2 cellular contexts compared by ENCODE assay signal in genomic region chr10:86755740-86756510, GRCh38.
TF ChIP-seq lines count a peak whose summit lies in the region.

No MANE protein-coding gene starts in this region.

TF ChIP-seq in HEK293, 187 proteins besides CTCF, POLR2A, EP300 and RAD21 (continued from another document and continues in another):
- TF ChIP-seq ZBTB6 (tag by site-specific recombination; IDR thresholded peaks at IDR 0.05) (peak; percentile 94), ZNF341 (tag by site-specific recombination; IDR thresholded peaks at IDR 0.05; ENCODE audit: low read depth) (peak; percentile 68), ZNF132 (tag by site-specific recombination; IDR thresholded peaks at IDR 0.05; ENCODE audit: borderline replicate concordance) (no peak), SP7 (tag by site-specific recombination; IDR thresholded peaks at IDR 0.05) (peak; percentile 80), ZNF843 (tag by site-specific recombination; IDR thresholded peaks at IDR 0.05) (0 out of 2 replicates have a peak, but pooled peaks have one; percentile 46), ZNF398 (tag by site-specific recombination; IDR thresholded peaks at IDR 0.05) (peak; percentile 31), ZNF391 (tag by site-specific recombination; IDR thresholded peaks at IDR 0.05; ENCODE audit: borderline replicate concordance, low read depth) (0 out of 2 replicates have a peak, but pooled peaks have one; percentile 41), ZNF692 (tag by site-specific recombination; IDR thresholded peaks at IDR 0.05) (peak; percentile 85), ZSCAN30 (tag by site-specific recombination; IDR thresholded peaks at IDR 0.05) (peak; percentile 91), REST (tag by site-specific recombination; IDR thresholded peaks at IDR 0.05) (peak; percentile 46), KLF10 (tag by site-specific recombination; IDR thresholded peaks at IDR 0.05) (peak; percentile 40; the same call in 1 of the 2 replicates), FEZF1 (tag by site-specific recombination; IDR thresholded peaks at IDR 0.05) (no peak), KLF16 (tag by site-specific recombination; IDR thresholded peaks at IDR 0.05) (peak; percentile 32; the same call in 1 of the 2 replicates), ZBTB26 (tag by site-specific recombination; optimal IDR thresholded peaks at IDR 0.05) (peak; percentile 90), ZNF629 (tag by site-specific recombination; IDR thresholded peaks at IDR 0.05) (peak; percentile 62), YY1 (tag by site-specific recombination; IDR thresholded peaks at IDR 0.05) (peak; percentile 42), ZNF610 (tag by site-specific recombination; IDR thresholded peaks at IDR 0.05; ENCODE audit: borderline replicate concordance) (peak; percentile 99), ZNF555 (tag by site-specific recombination; conservative IDR thresholded peaks at IDR 0.05) (no peak), ZNF621 (tag by site-specific recombination; IDR thresholded peaks at IDR 0.05) (no peak), ZNF670 (tag by site-specific recombination; IDR thresholded peaks at IDR 0.05; ENCODE audit: low read depth) (no peak), OSR2 (tag by site-specific recombination; IDR thresholded peaks at IDR 0.05) (peak; percentile 45; the same call in 1 of the 2 replicates)

TF ChIP-seq in SK-N-SH, 30 proteins besides CTCF, POLR2A, EP300 and RAD21 (continued from another document):
- TF ChIP-seq MXI1 (IDR thresholded peaks at IDR 0.05; ENCODE audit: low read depth, low read length) (peak; percentile 45), GATA2 (CRISPR knock-in tag; IDR thresholded peaks at IDR 0.05) (no peak), SIN3A (IDR thresholded peaks at IDR 0.05; ENCODE audit: borderline replicate concordance, low read depth, low read length) (peak; percentile 20; the same call in 1 of the 2 replicates), NRF1 (IDR thresholded peaks at IDR 0.05; ENCODE audit: low read depth, low read length) (peak; percentile 50; the same call in 1 of the 2 replicates), IRF3 (IDR thresholded peaks at IDR 0.05; ENCODE audit: low read depth, low read length) (no peak), TCF12 (IDR thresholded peaks at IDR 0.05) (no peak), ZBTB33 (IDR thresholded peaks at IDR 0.05; ENCODE audit: borderline replicate concordance, low read depth) (0 out of 2 replicates have a peak, but pooled peaks have one; percentile 14), TEAD4 (IDR thresholded peaks at IDR 0.05; ENCODE audit: borderline replicate concordance, insufficient read depth) (peak; percentile 32; the same call in 1 of the 2 replicates), MEF2A (IDR thresholded peaks at IDR 0.05; ENCODE audit: borderline replicate concordance, low read depth) (peak; percentile 70; the same call in 1 of the 2 replicates), TAF1 (IDR thresholded peaks at IDR 0.05; ENCODE audit: borderline replicate concordance, low read depth, low read length) (peak; percentile 70; the same call in 1 of the 2 replicates), USF1 (IDR thresholded peaks at IDR 0.05; ENCODE audit: borderline replicate concordance, low read depth) (no peak), POLR2AphosphoS5 (IDR thresholded peaks at IDR 0.05; ENCODE audit: low read depth, low read length) (no peak; the same call in 1 of the 2 replicates)
